In genomic region chr22:50473855-50474671, GRCh38 we compare ENCODE assay signal across 8 cellular contexts. TPM values are rescaled to one million over a fixed set of nuclear protein-coding genes. Genes with fewer than 3 reads are reported as not detected.
DNase-seq lines count a peak whose midpoint lies in the region; ATAC-seq, FAIRE-seq and TF ChIP-seq lines count a peak whose summit lies in the region.

No MANE protein-coding gene starts in this region.

- TF ChIP-seq EP300 in K562 (IDR thresholded peaks at IDR 0.05; ENCODE audit: low read length), result no peak

- CTCF ChIA-PET in K562 (lab: Yijun Ruan, JAX; ENCODE audit: low intra/inter-chr PET ratio), result interaction anchor here (0.6 kb wide), 1 partner anchor 131 kb away, joined by 4 read pairs; no protein-coding TSS in a partner anchor

- DNase-seq in GM04504 (ENCODE audit: low read depth) (peak; percentile 26), NCI-H69 (lab: John Stamatoyannopoulos, UW) (peak; percentile 49), K562 (ENCODE audit: extremely low read depth in 1 of 4, low spot score in 3 of 4) (peak; percentile 24 to 55 (median 52)), kidney tubule cell (ENCODE audit: low spot score) (peak; percentile 58), DMS79 (lab: John Stamatoyannopoulos, UW) (no peak), foreskin melanocyte (no peak)
- peak; percentile 33 for DNase-seq in stimulated activated CD8-positive, alpha-beta memory T cell treated with anti-CD3 and anti-CD28 coated beads, Interleukin-4, amount 100 ng/mL, for 24 hours (ENCODE audit: low read depth)

- WGBS in K562 (ENCODE audit: insufficient coverage, low coverage, missing lambda C conversion rate), result 11% methylated on average over 30 of the region's 62 CpGs

- peak overlapping the region; percentile 46; the same call in 2 of the 3 replicates for H3K27ac ChIP-seq in K562 (ENCODE audit: extremely low read depth, low read depth, low read length)

- no peak overlapping the region for H2AFZ ChIP-seq in K562 (ENCODE audit: low read depth, low read length)

- ATAC-seq in K562 (peak; percentile 60), HG03457 (IDR thresholded peaks at IDR 0.05; ENCODE audit: unreplicated experiment) (no peak)

- H3K9ac ChIP-seq in K562 (ENCODE audit: insufficient read depth in 1 of 2, low read depth in 2 of 2, low read length in 2 of 2), result peak overlapping the region; percentile 44 to 93; a peak in 3 of 4 replicates

- H3K27me3 ChIP-seq in K562 (ENCODE audit: control insufficient read depth in 2 of 2, insufficient read depth in 2 of 2, low read length in 2 of 2), result no peaks in the 10 kb centered on the region

- TSS peak; percentile 56 for BruUV-seq in K562 (replicated peaks; lab: Mats Ljungman, UMichigan)

- TF ChIP-seq RAD21 in K562 (CRISPR knock-in tag; conservative IDR thresholded peaks at IDR 0.05 in 1 of 2, IDR thresholded peaks at IDR 0.05 in 1 of 2), result no peak

- H3K4me2 ChIP-seq in K562 (ENCODE audit: insufficient read depth, low read length), result peak overlapping the region; percentile 73

- H3K9me1 ChIP-seq in K562 (ENCODE audit: control insufficient read depth, insufficient read depth, low read length), result peaks cover 8% of the 10 kb centered on the region

- intact Hi-C loops in K562 (cut with micrococcal nuclease), result no loop called here

- peaks cover 51% of the 10 kb centered on the region for H3K79me2 ChIP-seq in K562 (ENCODE audit: control insufficient read depth, insufficient read depth, low read length)

- H3K36me3 ChIP-seq in K562 (ENCODE audit: control insufficient read depth, insufficient read depth, low read length), result 0 out of 3 replicates have a peak, but pooled peaks cover 2% of the 10 kb centered on the region

- H3K4me1 ChIP-seq in K562 (replicated peaks in 1 of 2; ENCODE audit: control insufficient read depth in 2 of 2, insufficient read depth in 2 of 2, low read length in 2 of 2), result peaks cover 29 to 62% of the 10 kb centered on the region in 2 experiments

- FAIRE-seq in K562 (lab: Jason Lieb, UNC), result no peak

- H3K9me3 ChIP-seq in K562 (replicated peaks; ENCODE audit: control insufficient read depth, insufficient read depth, low read depth, low read length), result no peaks in the 10 kb centered on the region

- peak overlapping the region; percentile 63 for H3K4me3 ChIP-seq in K562

- TF ChIP-seq CTCF in K562 (IDR thresholded peaks at IDR 0.05 in 2 of 3, conservative IDR thresholded peaks at IDR 0.05 in 1 of 3; ENCODE audit: insufficient read depth in 2 of 3, low read depth in 1 of 3, low read length in 3 of 3), result no peak

- POLR2A ChIA-PET in K562 (lab: Yijun Ruan, JAX), result interaction anchor here (1.0 kb wide), 1 partner anchor 9 kb away, joined by 5 read pairs; no protein-coding TSS in a partner anchor

- H4K20me1 ChIP-seq in K562 (replicated peaks; ENCODE audit: control insufficient read depth, insufficient read depth, low read length), result peaks cover 36% of the 10 kb centered on the region

- in situ Hi-C loops in K562 (cut with MboI), result no loop called here

- TF ChIP-seq POLR2A in K562 (conservative IDR thresholded peaks at IDR 0.05), result no peak

RNA-seq across cellular contexts. Expression of gene SBF1, which starts 0.8 kb away (rescaled TPM):
- 101 and 307 TPM in 2 replicates for total RNA-seq in K562 (2011; cell fraction: chromatin; rRNA removed; ENCODE audit: low replicate concordance)
- total RNA-seq in K562 (2011; cell fraction: nucleolus; rRNA removed), result 152 and 193 TPM in 2 replicates
- total RNA-seq in K562 (2011; cell fraction: nucleoplasm; rRNA removed), result 127 and 140 TPM in 2 replicates
- total RNA-seq in K562 (2014; rRNA removed) (26.9 and 36.8 TPM in 2 replicates), K562 (2014; rRNA removed; fragmentation: Illumina TruSeq; extraction: Trizol) (2.9 and 5.3 TPM in 2 replicates), K562 (2015; rRNA removed; fragmentation: Illumina TruSeq; extraction: Trizol) (14.9 and 16.1 TPM in 2 replicates), K562 (2021) (47.3 and 50.4 TPM in 2 replicates)
- polyA plus RNA-seq in K562 (2011; rRNA removed) (11.4 and 16.7 TPM in 2 replicates), K562 (2014; fragmentation: Illumina TruSeq; extraction: Trizol) (6.7 and 15.5 TPM in 2 replicates), K562 (2014; fragmentation: Nextera tagmentation; extraction: Ambion mirVana) (under 1 TPM; 0.44 to 0.55 TPM), K562 (2014; rRNA removed) (22.3 and 24.3 TPM in 2 replicates)
- polyA plus RNA-seq in K562 (2011; cell fraction: cytosol; rRNA removed), result 15.1 and 27.2 TPM in 2 replicates
- polyA plus RNA-seq in K562 (2011; cell fraction: nucleus; rRNA removed), result 117 and 136 TPM in 2 replicates
- 21.3 and 38.3 TPM in 2 replicates for polyA plus RNA-seq in K562 (2012)
- polyA minus RNA-seq in K562 (2011; rRNA and poly(A)+ RNA removed), result 9.9 and 19.7 TPM in 2 replicates
- 27.2 and 27.4 TPM in 2 replicates for polyA minus RNA-seq in K562 (2011; cell fraction: cytosol; rRNA and poly(A)+ RNA removed)
- polyA minus RNA-seq in K562 (2011; cell fraction: nucleus; rRNA and poly(A)+ RNA removed), result 51.2 and 58.9 TPM in 2 replicates

RNA-seq across cellular contexts. Expression of gene ADM2, which starts 7.3 kb away (rescaled TPM):
- total RNA-seq in K562 (2011; cell fraction: chromatin; rRNA removed; ENCODE audit: low replicate concordance), result 2.7 and 6.7 TPM in 2 replicates
- total RNA-seq in K562 (2011; cell fraction: nucleolus; rRNA removed), result 7.2 and 7.8 TPM in 2 replicates
- total RNA-seq in K562 (2011; cell fraction: nucleoplasm; rRNA removed), result 3.7 and 4.7 TPM in 2 replicates
- total RNA-seq in K562 (2014; rRNA removed), result 1.5 and 1.8 TPM in 2 replicates
- 0.33 and 0.41 TPM in 2 replicates for total RNA-seq in K562 (2014; rRNA removed; fragmentation: Illumina TruSeq; extraction: Trizol)
- 0.08 and 0.11 TPM in 2 replicates for total RNA-seq in K562 (2015; rRNA removed; fragmentation: Illumina TruSeq; extraction: Trizol)
- 3.4 and 5.1 TPM in 2 replicates for total RNA-seq in K562 (2021)
- polyA plus RNA-seq in K562 (2011; rRNA removed), result 0.38 and 1.1 TPM in 2 replicates
- 0.69 and 0.74 TPM in 2 replicates for polyA plus RNA-seq in K562 (2011; cell fraction: cytosol; rRNA removed)
- polyA plus RNA-seq in K562 (2011; cell fraction: nucleus; rRNA removed), result 1.0 and 1.2 TPM in 2 replicates
- polyA plus RNA-seq in K562 (2012), result 1.1 and 19.5 TPM in 2 replicates
- 1.7 and 2.9 TPM in 2 replicates for polyA plus RNA-seq in K562 (2014; fragmentation: Illumina TruSeq; extraction: Trizol)
- under 1 TPM; 0.22 to 0.31 TPM for polyA plus RNA-seq in K562 (2014; fragmentation: Nextera tagmentation; extraction: Ambion mirVana)
- 1.3 and 2.2 TPM in 2 replicates for polyA plus RNA-seq in K562 (2014; rRNA removed)
- 0.39 and 0.60 TPM in 2 replicates for polyA minus RNA-seq in K562 (2011; rRNA and poly(A)+ RNA removed)
- polyA minus RNA-seq in K562 (2011; cell fraction: cytosol; rRNA and poly(A)+ RNA removed), result 0.48 and 1.1 TPM in 2 replicates
- polyA minus RNA-seq in K562 (2011; cell fraction: nucleus; rRNA and poly(A)+ RNA removed), result 1.5 and 2.6 TPM in 2 replicates

RNA-seq across cellular contexts. Expression of gene MIOX, which starts 12.6 kb away (rescaled TPM):
- total RNA-seq in K562 (2011; cell fraction: chromatin; rRNA removed; ENCODE audit: low replicate concordance), result 0.46 TPM in 1 of 2 replicates, not detected in the other
- 0.39 TPM in 1 of 2 replicates, not detected in the other for total RNA-seq in K562 (2011; cell fraction: nucleolus; rRNA removed)
- 0.59 TPM in 1 of 2 replicates, not detected in the other for total RNA-seq in K562 (2011; cell fraction: nucleoplasm; rRNA removed)
- total RNA-seq in K562 (2014; rRNA removed) (not detected in 2 replicates), K562 (2014; rRNA removed; fragmentation: Illumina TruSeq; extraction: Trizol) (not detected in 2 replicates), K562 (2015; rRNA removed; fragmentation: Illumina TruSeq; extraction: Trizol) (not detected in 2 replicates), K562 (2021) (not detected in 2 replicates)
- polyA plus RNA-seq in K562 (2011; rRNA removed) (0.08 TPM in 2 replicates), K562 (2014; fragmentation: Illumina TruSeq; extraction: Trizol) (not detected in 2 replicates), K562 (2014; fragmentation: Nextera tagmentation; extraction: Ambion mirVana) (not detected), K562 (2014; rRNA removed) (not detected in 2 replicates)
- 0.10 TPM in 1 of 2 replicates, not detected in the other for polyA plus RNA-seq in K562 (2011; cell fraction: cytosol; rRNA removed)
- polyA plus RNA-seq in K562 (2011; cell fraction: nucleus; rRNA removed), result 0.35 and 0.81 TPM in 2 replicates
- polyA plus RNA-seq in K562 (2012), result 0.04 and 0.80 TPM in 2 replicates
- polyA minus RNA-seq in K562 (2011; rRNA and poly(A)+ RNA removed), result not detected in 2 replicates
- polyA minus RNA-seq in K562 (2011; cell fraction: cytosol; rRNA and poly(A)+ RNA removed), result not detected in 2 replicates
- polyA minus RNA-seq in K562 (2011; cell fraction: nucleus; rRNA and poly(A)+ RNA removed), result not detected in 2 replicates

RNA-seq across cellular contexts. Expression of gene LMF2, which starts 33.4 kb away (rescaled TPM):
- total RNA-seq in K562 (2011; cell fraction: chromatin; rRNA removed; ENCODE audit: low replicate concordance), result 23.7 and 131 TPM in 2 replicates
- total RNA-seq in K562 (2011; cell fraction: nucleolus; rRNA removed), result 145 and 174 TPM in 2 replicates
- total RNA-seq in K562 (2011; cell fraction: nucleoplasm; rRNA removed), result 53.0 and 58.1 TPM in 2 replicates
- total RNA-seq in K562 (2014; rRNA removed) (18.1 and 26.0 TPM in 2 replicates), K562 (2014; rRNA removed; fragmentation: Illumina TruSeq; extraction: Trizol) (0.67 and 1.2 TPM in 2 replicates), K562 (2015; rRNA removed; fragmentation: Illumina TruSeq; extraction: Trizol) (7.5 and 7.6 TPM in 2 replicates), K562 (2021) (35.8 and 37.1 TPM in 2 replicates)
- polyA plus RNA-seq in K562 (2011; rRNA removed) (8.8 and 19.2 TPM in 2 replicates), K562 (2014; fragmentation: Illumina TruSeq; extraction: Trizol) (3.2 and 13.6 TPM in 2 replicates), K562 (2014; fragmentation: Nextera tagmentation; extraction: Ambion mirVana) (under 1 TPM; 0.08 to 0.39 TPM), K562 (2014; rRNA removed) (31.7 and 32.7 TPM in 2 replicates)
- 17.7 and 43.8 TPM in 2 replicates for polyA plus RNA-seq in K562 (2011; cell fraction: cytosol; rRNA removed)
- polyA plus RNA-seq in K562 (2011; cell fraction: nucleus; rRNA removed), result 202 and 324 TPM in 2 replicates
- 22.2 and 47.8 TPM in 2 replicates for polyA plus RNA-seq in K562 (2012)
- polyA minus RNA-seq in K562 (2011; rRNA and poly(A)+ RNA removed), result 3.2 and 3.9 TPM in 2 replicates
- polyA minus RNA-seq in K562 (2011; cell fraction: cytosol; rRNA and poly(A)+ RNA removed), result 17.6 and 18.8 TPM in 2 replicates
- 38.4 and 48.2 TPM in 2 replicates for polyA minus RNA-seq in K562 (2011; cell fraction: nucleus; rRNA and poly(A)+ RNA removed)

RNA-seq across cellular contexts. Expression of gene NCAPH2, which starts 34.0 kb away (rescaled TPM):
- total RNA-seq in K562 (2011; cell fraction: chromatin; rRNA removed; ENCODE audit: low replicate concordance), result 73.5 and 259 TPM in 2 replicates
- total RNA-seq in K562 (2011; cell fraction: nucleolus; rRNA removed), result 203 and 218 TPM in 2 replicates
- 91.6 and 121 TPM in 2 replicates for total RNA-seq in K562 (2011; cell fraction: nucleoplasm; rRNA removed)
- total RNA-seq in K562 (2014; rRNA removed) (72.3 and 79.2 TPM in 2 replicates), K562 (2014; rRNA removed; fragmentation: Illumina TruSeq; extraction: Trizol) (20.2 and 24.3 TPM in 2 replicates), K562 (2015; rRNA removed; fragmentation: Illumina TruSeq; extraction: Trizol) (40.5 and 42.9 TPM in 2 replicates), K562 (2021) (83.2 and 88.6 TPM in 2 replicates)
- polyA plus RNA-seq in K562 (2011; rRNA removed) (31.2 and 43.9 TPM in 2 replicates), K562 (2014; fragmentation: Illumina TruSeq; extraction: Trizol) (32.4 and 44.0 TPM in 2 replicates), K562 (2014; fragmentation: Nextera tagmentation; extraction: Ambion mirVana) (10 to 100 TPM in 1 of 2 experiments, 1 to 10 TPM in 1; 3.6 to 10.0 TPM), K562 (2014; rRNA removed) (63.3 and 67.1 TPM in 2 replicates)
- polyA plus RNA-seq in K562 (2011; cell fraction: cytosol; rRNA removed), result 48.1 and 62.5 TPM in 2 replicates
- 140 and 169 TPM in 2 replicates for polyA plus RNA-seq in K562 (2011; cell fraction: nucleus; rRNA removed)
- 46.4 and 80.8 TPM in 2 replicates for polyA plus RNA-seq in K562 (2012)
- 20.3 and 21.0 TPM in 2 replicates for polyA minus RNA-seq in K562 (2011; rRNA and poly(A)+ RNA removed)
- polyA minus RNA-seq in K562 (2011; cell fraction: cytosol; rRNA and poly(A)+ RNA removed), result 44.2 and 53.0 TPM in 2 replicates
- polyA minus RNA-seq in K562 (2011; cell fraction: nucleus; rRNA and poly(A)+ RNA removed), result 37.6 and 55.5 TPM in 2 replicates

Comparison
In these comparisons a context has a peak if more than half of its experiments do, and no peak if none do; other contexts are left out.
1. DNase-seq: peak in GM04504 (single experiment), NCI-H69 (single experiment), K562 (4 of 4), kidney tubule cell (single experiment) and stimulated activated CD8-positive, alpha-beta memory T cell treated with anti-CD3 and anti-CD28 coated beads, Interleukin-4, amount 100 ng/mL, for 24 hours (single experiment); none in DMS79 (single experiment) and foreskin melanocyte (single experiment).